ENCODE assay signal across 1 cellular context in genomic region chr17:40663252-40663651, GRCh38.
TF ChIP-seq lines count a peak whose summit lies in the region.

No MANE protein-coding gene starts in this region.

TF ChIP-seq in WTC11, 78 proteins besides CTCF, POLR2A, EP300 and RAD21 (continued from another document):
- TF ChIP-seq E2F4 (CRISPR knock-in tag; IDR thresholded peaks at IDR 0.05; ENCODE audit: borderline replicate concordance, low read depth) (no peak), MYBL2 (CRISPR knock-in tag; IDR thresholded peaks at IDR 0.05) (no peak), PRRX2 (CRISPR knock-in tag; IDR thresholded peaks at IDR 0.05) (no peak), HMGA2 (CRISPR knock-in tag; IDR thresholded peaks at IDR 0.05) (no peak), ZNF232 (CRISPR knock-in tag; IDR thresholded peaks at IDR 0.05) (no peak), PRDM15 (CRISPR knock-in tag; IDR thresholded peaks at IDR 0.05) (no peak), ATF1 (CRISPR knock-in tag; IDR thresholded peaks at IDR 0.05) (no peak), GTF2I (CRISPR knock-in tag; conservative IDR thresholded peaks at IDR 0.05) (no peak), TP53 (CRISPR knock-in tag; IDR thresholded peaks at IDR 0.05) (no peak), NR1H2 (CRISPR knock-in tag; IDR thresholded peaks at IDR 0.05) (no peak)
TF ChIP-seq in WTC11: peak in this region for 0.
